In the genomic region with DNA sequence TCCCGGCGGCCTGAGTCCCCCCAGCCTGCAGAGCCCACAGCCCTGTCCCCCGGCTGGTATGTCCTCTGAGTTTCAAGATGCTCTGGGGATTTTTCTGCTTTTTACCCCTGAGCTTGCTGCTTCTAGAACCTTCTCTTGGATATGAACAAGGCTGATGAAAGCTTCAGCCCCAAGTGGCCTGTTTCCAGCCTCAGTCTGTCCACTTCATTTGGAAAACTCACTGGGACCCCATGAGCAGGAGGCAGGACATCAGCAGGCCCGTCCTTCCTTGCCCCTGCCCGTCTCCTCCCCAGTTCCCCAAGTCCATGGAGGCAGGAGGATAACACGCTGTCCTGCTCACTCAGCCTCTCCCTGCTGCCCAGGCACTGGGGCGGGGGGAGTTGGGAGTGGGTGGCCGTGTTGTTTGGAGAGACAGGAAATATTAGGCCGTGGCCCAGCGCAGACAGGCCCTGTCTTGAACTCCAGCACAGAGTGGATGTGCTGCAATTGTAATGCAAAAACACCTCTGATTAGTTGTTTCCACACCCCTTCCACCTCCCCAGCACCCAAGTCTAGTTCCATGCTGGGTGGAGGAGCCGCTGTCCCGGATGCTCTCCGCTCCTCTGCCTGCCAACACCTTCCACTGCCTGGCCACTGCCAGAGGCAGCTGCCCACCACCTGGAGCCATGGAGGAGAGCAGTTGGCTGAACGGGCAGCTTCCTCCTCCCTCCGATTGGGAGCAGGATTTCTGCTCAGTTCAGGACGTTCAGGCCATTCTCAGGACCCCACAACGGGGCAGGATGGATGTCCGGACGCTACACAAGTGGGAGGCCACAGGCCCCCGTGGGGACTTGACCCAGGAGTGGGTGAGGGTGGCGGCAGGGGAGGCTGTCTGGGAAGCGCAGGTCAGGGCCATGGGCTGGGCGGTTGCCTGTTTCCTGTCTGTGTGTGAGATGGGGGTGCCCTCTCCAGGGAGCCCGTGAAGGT, we compare ENCODE assay signal across 8 cellular contexts.
DNase-seq lines count a peak whose midpoint lies in the region; ATAC-seq and TF ChIP-seq lines count a peak whose summit lies in the region.

No MANE protein-coding gene starts in this region.

- no peaks in the 10 kb centered on the region for H3K36me3 Mint-ChIP-seq in naive thymus-derived CD4-positive, alpha-beta T cell

- no peaks in the 10 kb centered on the region for H3K9me3 ChIP-seq in Peyer's patch
- peaks cover 0 to 2% (median 0%) of the 10 kb centered on the region in 12 donors for H3K9me3 ChIP-seq in heart left ventricle
- no peaks in the 10 kb centered on the region for H3K9me3 ChIP-seq in psoas muscle
- H3K9me3 ChIP-seq in naive thymus-derived CD4-positive, alpha-beta T cell (ENCODE audit: control insufficient read depth in 2 of 3, low read length in 3 of 3), result no peaks in the 10 kb centered on the region

- intact Hi-C loops in heart left ventricle (cut with DNase I), result loop anchor here in 7 of 10 donors (1.0 to 10.0 kb wide), 6 partner anchors 17 to 319 kb away; a partner anchor contains a TSS
- intact Hi-C loops in psoas muscle (cut with DNase I), result no loop called here
- intact Hi-C loops in naive thymus-derived CD4-positive, alpha-beta T cell (cut with micrococcal nuclease), result no loop called here

- CTCF ChIA-PET in naive thymus-derived CD4-positive, alpha-beta T cell (lab: Charles Lee), result interaction anchor here (0.5 to 1.3 kb wide), 2 partner anchors 151 to 220 kb away, joined by 4 read pairs; no protein-coding TSS in a partner anchor

- TF ChIP-seq CTCF in Peyer's patch (IDR thresholded peaks at IDR 0.05) (no peak), heart left ventricle (IDR thresholded peaks at IDR 0.05) (no peak), psoas muscle (IDR thresholded peaks at IDR 0.05) (no peak)

- H3K4me3 ChIP-seq in Peyer's patch (no peak overlapping the region), heart left ventricle (no peak overlapping the region), psoas muscle (no peak overlapping the region)
- no peak overlapping the region for H3K4me3 ChIP-seq in naive thymus-derived CD4-positive, alpha-beta T cell (ENCODE audit: low read length)

- peaks cover 0 to 2% (median 0%) of the 10 kb centered on the region in 7 donors for H3K4me1 Mint-ChIP-seq in naive thymus-derived CD4-positive, alpha-beta T cell

- H3K4me3 Mint-ChIP-seq in naive thymus-derived CD4-positive, alpha-beta T cell, result no peak overlapping the region

- TF ChIP-seq POLR2A in Peyer's patch (IDR thresholded peaks at IDR 0.05) (no peak), heart left ventricle (IDR thresholded peaks at IDR 0.05) (no peak)

- WGBS in heart left ventricle, 4 donors, result 45 to 54% (median 50%) methylated on average over 21 to 24 of the region's 24 CpGs
- WGBS in psoas muscle, 3 donors, result 60 to 67% (median 66%) methylated on average over 24 of the region's 24 CpGs

- peak overlapping the region in 3 of 4 donors; percentile 35 to 67 (median 47) for H3K27ac ChIP-seq in Peyer's patch
- H3K27ac ChIP-seq in heart left ventricle, result peak overlapping the region in 11 of 12 donors; percentile 33 to 87 (median 39)
- H3K27ac ChIP-seq in psoas muscle, result peak overlapping the region; percentile 46
- no peak overlapping the region for H3K27ac ChIP-seq in naive thymus-derived CD4-positive, alpha-beta T cell (ENCODE audit: low read depth, low read length)

- ATAC-seq in heart left ventricle (peak in 2 of 4 donors; percentile 4 to 14), psoas muscle (no peak), GM18867 (IDR thresholded peaks at IDR 0.05; ENCODE audit: unreplicated experiment) (no peak), HG03457 (IDR thresholded peaks at IDR 0.05; ENCODE audit: unreplicated experiment) (no peak)
- no peak for ATAC-seq in naive thymus-derived CD4-positive, alpha-beta T cell

- no peaks in the 10 kb centered on the region for H3K9me3 Mint-ChIP-seq in naive thymus-derived CD4-positive, alpha-beta T cell

- no peak overlapping the region for H3K27ac Mint-ChIP-seq in naive thymus-derived CD4-positive, alpha-beta T cell

- H3K4me1 ChIP-seq in Peyer's patch (peaks cover 0 to 48% (median 0%) of the 10 kb centered on the region in 4 donors), heart left ventricle (peaks cover 8 to 32% (median 25%) of the 10 kb centered on the region in 12 donors), psoas muscle (peaks cover 13% of the 10 kb centered on the region)
- no peaks in the 10 kb centered on the region for H3K4me1 ChIP-seq in naive thymus-derived CD4-positive, alpha-beta T cell (ENCODE audit: control insufficient read depth in 2 of 2, insufficient read depth in 2 of 2, low read length in 2 of 2)

- POLR2A ChIA-PET in naive thymus-derived CD4-positive, alpha-beta T cell (lab: Charles Lee), result no interaction called here

- no peaks in the 10 kb centered on the region for H3K36me3 ChIP-seq in Peyer's patch
- H3K36me3 ChIP-seq in heart left ventricle, result no peaks in the 10 kb centered on the region
- H3K36me3 ChIP-seq in psoas muscle (ENCODE audit: insufficient read depth in 1 of 2, low read depth in 1 of 2), result no peaks in the 10 kb centered on the region
- H3K36me3 ChIP-seq in naive thymus-derived CD4-positive, alpha-beta T cell (ENCODE audit: control insufficient read depth in 2 of 3, insufficient read depth in 3 of 3, low read length in 3 of 3), result no peaks in the 10 kb centered on the region

- peaks cover 0 to 3% (median 0%) of the 10 kb centered on the region in 5 donors for H3K27me3 Mint-ChIP-seq in naive thymus-derived CD4-positive, alpha-beta T cell

- DNase-seq in Daoy (ENCODE audit: low read depth), result peak; percentile 41
- DNase-seq in Peyer's patch, result no peak
- peak in 3 of 5 donors; percentile 22 to 80 (median 58) for DNase-seq in heart left ventricle
- peak in 1 of 2 donors; percentile 57 for DNase-seq in psoas muscle
- DNase-seq in SIG-M5 (lab: John Stamatoyannopoulos, UW), result no peak
- no peak for DNase-seq in naive thymus-derived CD4-positive, alpha-beta T cell

- no peaks in the 10 kb centered on the region for H3K27me3 ChIP-seq in Peyer's patch
- H3K27me3 ChIP-seq in heart left ventricle, result no peaks in the 10 kb centered on the region
- no peaks in the 10 kb centered on the region for H3K27me3 ChIP-seq in psoas muscle (ENCODE audit: insufficient read depth in 3 of 3, low read length in 2 of 3)
- H3K27me3 ChIP-seq in naive thymus-derived CD4-positive, alpha-beta T cell (ENCODE audit: control insufficient read depth in 2 of 2, insufficient read depth in 2 of 2, low read length in 2 of 2), result no peaks in the 10 kb centered on the region

Comparison
In these comparisons a context has a peak if more than half of its experiments do, and no peak if none do; other contexts are left out.
1. DNase-seq: peak in Daoy (single experiment) and heart left ventricle (3 of 5); none in Peyer's patch (0 of 3), SIG-M5 (single experiment) and naive thymus-derived CD4-positive, alpha-beta T cell (0 of 9).
2. intact Hi-C loops: an anchor here in heart left ventricle (1.0 to 10.0 kb wide); none called in psoas muscle and naive thymus-derived CD4-positive, alpha-beta T cell.